Comparison of ENCODE assay signal across 13 cellular contexts in genomic region chr5:139593716-139594319, GRCh38. TPM values are rescaled to one million over a fixed set of nuclear protein-coding genes. Genes with fewer than 3 reads are reported as not detected.
DNase-seq lines count a peak whose midpoint lies in the region; ATAC-seq and TF ChIP-seq lines count a peak whose summit lies in the region.
"Had no signal": no experiment of that assay in that cellular context is flagged by ENCODE, and none has a peak within 500 bp of the region (broad histone marks: within the 10 kb centered on the region; RNA-seq: fewer than 3 reads in every experiment).

No MANE protein-coding gene starts in this region.

- H3K27ac Mint-ChIP-seq in HFFc6 (peak overlapping the region; percentile 61), endothelial cell (ENCODE audit: unreplicated experiment) (no peak overlapping the region)

- DNase-seq in Caki2 (ENCODE audit: low read depth) (peak; percentile 21), HFFc6 (peak; percentile 18), astrocyte of the hippocampus (ENCODE audit: low read depth, low spot score) (peak; percentile 39), mucosa of descending colon (no peak), endothelial cell (ENCODE audit: low spot score) (no peak), hypothalamus (lab: John Stamatoyannopoulos, UW) (no peak)
- DNase-seq in effector CD4-positive, alpha-beta T cell, result no peak
- DNase-seq: activated CD8-positive, alpha-beta memory T cell treated with anti-CD3 and anti-CD28 coated beads for 24 hours; GDM1; NCI-H2107; SJCRH30; stimulated activated CD4-positive, alpha-beta T cell treated with anti-CD3 and anti-CD28 coated beads, Interleukin-15, amount 100 ng/mL, for 24 hours had no signal

- intact Hi-C loops in mucosa of descending colon (cut with DNase I, micrococcal nuclease), result no loop called here

- peak; percentile 25 for ATAC-seq in mucosa of descending colon
- no peak for ATAC-seq in HG03095 (IDR thresholded peaks at IDR 0.05; ENCODE audit: unreplicated experiment)

- H3K4me3 Mint-ChIP-seq in HFFc6 (no peak overlapping the region), endothelial cell (ENCODE audit: unreplicated experiment) (no peak overlapping the region)

- H3K4me1 ChIP-seq in mucosa of descending colon (ENCODE audit: low read depth), result peaks cover 15% of the 10 kb centered on the region
- H3K4me1 ChIP-seq: SJCRH30 had no signal

- H3K27me3 Mint-ChIP-seq in HFFc6 (ENCODE audit: insufficient read depth) (no peaks in the 10 kb centered on the region), endothelial cell (ENCODE audit: unreplicated experiment) (peaks cover 3% of the 10 kb centered on the region)

- H3K4me3 ChIP-seq in mucosa of descending colon, result no peak overlapping the region
- H3K4me3 ChIP-seq: SJCRH30 had no signal

- no peaks in the 10 kb centered on the region for H3K9me3 Mint-ChIP-seq in HFFc6
- no peaks in the 10 kb centered on the region for H3K9me3 Mint-ChIP-seq in endothelial cell (ENCODE audit: unreplicated experiment)

- H3K9me3 ChIP-seq in mucosa of descending colon, result no peaks in the 10 kb centered on the region
- H3K9me3 ChIP-seq: SJCRH30 had no signal

- no peak for TF ChIP-seq CTCF in HFFc6 (IDR thresholded peaks at IDR 0.05)
- no peak for TF ChIP-seq CTCF in mucosa of descending colon (IDR thresholded peaks at IDR 0.05)
- no peak for TF ChIP-seq CTCF in endothelial cell (IDR thresholded peaks at IDR 0.05; ENCODE audit: unreplicated experiment)

- in situ Hi-C loops in Caki2 (cut with HindIII; ENCODE audit: low pct_unique_long_range_greater_than_20kb, low sequenced_read_pairs), result no loop called here

- H3K36me3 Mint-ChIP-seq in HFFc6 (ENCODE audit: low read depth), result peaks cover 11% of the 10 kb centered on the region
- peaks cover 4% of the 10 kb centered on the region for H3K36me3 Mint-ChIP-seq in endothelial cell (ENCODE audit: low read depth, unreplicated experiment)

- H3K36me3 ChIP-seq in mucosa of descending colon (ENCODE audit: low read depth), result no peaks in the 10 kb centered on the region

- H3K4me1 Mint-ChIP-seq in HFFc6 (ENCODE audit: low read depth) (peaks cover 42% of the 10 kb centered on the region), endothelial cell (ENCODE audit: unreplicated experiment) (peaks cover 3% of the 10 kb centered on the region)

RNA-seq across cellular contexts. Expression of gene UBE2D2, which starts 32.7 kb away (rescaled TPM):
- total RNA-seq in Caki2 (2014; rRNA removed; shearing (Covaris generic); ENCODE audit: low replicate concordance), result 105 and 126 TPM in 2 replicates
- 100 to 1,000 TPM; 113 to 144 (median 123) TPM for total RNA-seq in HFFc6 (2021; fragmentation: NEBNext Ultra II Directional; extraction: Animal tissue kit (Norgen Biotek cat#: 25700))
- total RNA-seq in mucosa of descending colon (100 to 1,000 TPM; 139 to 145 (median 140) TPM), endothelial cell (ENCODE audit: unreplicated experiment) (214 TPM)

RNA-seq across cellular contexts. Expression of gene CXXC5, which starts 54.3 kb away (rescaled TPM):
- total RNA-seq in Caki2 (2014; rRNA removed; shearing (Covaris generic); ENCODE audit: low replicate concordance), result 71.9 and 96.8 TPM in 2 replicates
- 10 to 100 TPM; 46.4 to 58.5 (median 49.2) TPM for total RNA-seq in HFFc6 (2021; fragmentation: NEBNext Ultra II Directional; extraction: Animal tissue kit (Norgen Biotek cat#: 25700))
- total RNA-seq in mucosa of descending colon (10 to 100 TPM; 28.1 to 31.0 (median 28.3) TPM), endothelial cell (ENCODE audit: unreplicated experiment) (37.3 TPM)

Comparison
In these comparisons a context has a peak if more than half of its experiments do, and no peak if none do; other contexts are left out.
1. DNase-seq: peak in Caki2 (single experiment), HFFc6 (single experiment) and astrocyte of the hippocampus (single experiment); none in mucosa of descending colon (0 of 3), endothelial cell (single experiment), hypothalamus (0 of 51) and effector CD4-positive, alpha-beta T cell (single experiment).